ENCODE assay signal across 21 cellular contexts in the genomic region with DNA sequence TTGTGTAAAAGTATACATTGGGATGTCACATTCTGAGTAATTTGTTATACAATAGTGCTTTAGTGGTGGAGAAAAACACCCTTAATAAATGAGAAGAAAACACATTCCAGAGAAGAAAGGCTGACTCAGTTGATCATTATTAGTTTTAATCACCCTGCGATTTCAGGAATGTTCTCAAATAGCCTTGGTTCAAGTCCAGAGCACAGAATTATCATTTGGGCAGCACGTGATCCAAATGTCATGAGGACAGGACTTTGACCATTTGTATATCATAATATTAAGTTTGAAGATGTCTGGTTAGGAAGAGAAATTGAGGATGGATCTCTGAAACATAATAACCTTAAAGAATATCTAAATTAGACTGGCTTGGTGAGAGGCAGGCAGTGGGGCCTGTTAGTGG.
"Had no signal": no experiment of that assay in that cellular context is flagged by ENCODE, and none has a peak within 500 bp of the region (broad histone marks: within the 10 kb centered on the region; RNA-seq: fewer than 3 reads in every experiment).

No MANE protein-coding gene starts in this region.

- H3K36me3 ChIP-seq: MG63, SJSA1 had no signal

- DNase-seq: Karpas-422, KG1, MG63, NCI-H1092, NCI-H1105 treated with DMSO at 0.1 percent for 48 hours, NCI-H1417 treated with DMSO at 0.1 percent for 48 hours, NCI-H146, NCI-H1694 treated with DMSO at 0.1 percent for 48 hours, NCI-H1930, NCI-H2081 treated with DMSO at 0.1 percent for 48 hours, NCI-H2171, NCI-H446, NCI-H510A, NCI-H524 treated with DMSO at 0.1 percent for 48 hours, NCI-H69, NCI-H774, Right ventricle myocardium superior, SIG-M5 had no signal

- H3K4me1 ChIP-seq: SJSA1 had no signal

- H3K27ac ChIP-seq: SJSA1, SK-N-MC had no signal

- ATAC-seq: HepG2 had no signal

- H3K9me3 ChIP-seq: MG63, SJSA1 had no signal

- H3K27me3 ChIP-seq: MG63, SJSA1 had no signal

- H3K4me3 ChIP-seq: MG63, SJSA1, SK-N-MC had no signal
